ENCODE assay signal across 1 cellular context in genomic region chr18:13276530-13277520, GRCh38.
TF ChIP-seq lines count a peak whose summit lies in the region.

No MANE protein-coding gene starts in this region.

TF ChIP-seq in WTC11, 78 proteins besides CTCF, POLR2A, EP300 and RAD21 (continued from another document):
- TF ChIP-seq ZBTB43 (CRISPR knock-in tag; IDR thresholded peaks at IDR 0.05) (no peak), ATF3 (CRISPR knock-in tag; conservative IDR thresholded peaks at IDR 0.05) (no peak), MLX (CRISPR knock-in tag; IDR thresholded peaks at IDR 0.05) (no peak), ZMAT4 (CRISPR knock-in tag; IDR thresholded peaks at IDR 0.05) (no peak), USF2 (CRISPR knock-in tag; IDR thresholded peaks at IDR 0.05) (no peak), EMX1 (CRISPR knock-in tag; IDR thresholded peaks at IDR 0.05) (no peak), IRF1 (CRISPR knock-in tag; IDR thresholded peaks at IDR 0.05) (no peak), FOXP1 (CRISPR knock-in tag; IDR thresholded peaks at IDR 0.05; ENCODE audit: borderline replicate concordance) (no peak), MAX (CRISPR knock-in tag; IDR thresholded peaks at IDR 0.05) (no peak)
